Comparison of ENCODE assay signal across 1 cellular context in the genomic region with DNA sequence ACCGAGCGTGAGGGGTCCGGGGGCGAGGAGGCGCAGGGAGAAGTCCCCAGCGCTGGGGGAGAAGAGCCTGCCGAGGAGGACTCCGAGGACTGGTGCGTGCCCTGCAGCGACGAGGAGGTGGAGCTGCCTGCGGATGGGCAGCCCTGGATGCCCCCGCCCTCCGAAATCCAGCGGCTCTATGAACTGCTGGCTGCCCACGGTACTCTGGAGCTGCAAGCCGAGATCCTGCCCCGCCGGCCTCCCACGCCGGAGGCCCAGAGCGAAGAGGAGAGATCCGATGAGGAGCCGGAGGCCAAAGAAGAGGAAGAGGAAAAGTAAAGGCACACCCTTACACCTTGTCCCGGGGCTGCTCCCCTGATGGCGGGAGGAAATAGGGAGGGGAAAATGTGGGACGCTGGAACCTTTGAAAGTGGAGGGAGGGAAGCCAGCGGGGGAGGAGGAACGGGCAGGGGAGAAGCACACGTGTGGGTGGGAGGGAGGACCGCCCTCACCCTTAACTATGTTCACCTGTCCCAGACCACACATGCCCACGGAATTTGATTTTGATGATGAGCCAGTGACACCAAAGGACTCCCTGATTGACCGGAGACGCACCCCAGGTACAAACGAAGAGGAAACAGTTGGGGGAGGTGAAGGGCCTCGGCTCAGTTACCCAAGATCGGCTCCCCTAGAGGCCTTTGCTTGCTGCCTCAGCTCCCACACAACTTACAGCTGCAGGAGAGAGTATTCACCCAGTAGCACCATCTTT.
TF ChIP-seq lines count a peak whose summit lies in the region.

No MANE protein-coding gene starts in this region.

TF ChIP-seq in HepG2, 621 proteins besides CTCF, POLR2A, EP300 and RAD21 (continued from another document):
- no peak for TF ChIP-seq ZNF10 (CRISPR knock-in tag; IDR thresholded peaks at IDR 0.05; ENCODE audit: borderline replicate concordance, low read depth)
- TF ChIP-seq ZNF136 (CRISPR knock-in tag; IDR thresholded peaks at IDR 0.05; ENCODE audit: low read depth) = 0 out of 2 replicates have a peak, but pooled peaks have one; percentile 6
- TF ChIP-seq, protein P1, sequence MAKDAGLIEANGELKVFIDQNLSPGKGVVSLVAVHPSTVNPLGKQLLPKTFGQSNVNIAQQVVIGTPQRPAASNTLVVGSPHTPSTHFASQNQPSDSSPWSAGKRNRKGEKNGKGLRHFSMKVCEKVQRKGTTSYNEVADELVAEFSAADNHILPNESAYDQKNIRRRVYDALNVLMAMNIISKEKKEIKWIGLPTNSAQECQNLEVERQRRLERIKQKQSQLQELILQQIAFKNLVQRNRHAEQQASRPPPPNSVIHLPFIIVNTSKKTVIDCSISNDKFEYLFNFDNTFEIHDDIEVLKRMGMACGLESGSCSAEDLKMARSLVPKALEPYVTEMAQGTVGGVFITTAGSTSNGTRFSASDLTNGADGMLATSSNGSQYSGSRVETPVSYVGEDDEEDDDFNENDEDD (CRISPR knock-in tag; IDR thresholded peaks at IDR 0.05; ENCODE audit: borderline replicate concordance) = peak; percentile 70
- TF ChIP-seq TRIM24 (CRISPR knock-in tag; IDR thresholded peaks at IDR 0.05) = peak; percentile 55; the same call in 1 of the 2 replicates
- TF ChIP-seq, protein P2, sequence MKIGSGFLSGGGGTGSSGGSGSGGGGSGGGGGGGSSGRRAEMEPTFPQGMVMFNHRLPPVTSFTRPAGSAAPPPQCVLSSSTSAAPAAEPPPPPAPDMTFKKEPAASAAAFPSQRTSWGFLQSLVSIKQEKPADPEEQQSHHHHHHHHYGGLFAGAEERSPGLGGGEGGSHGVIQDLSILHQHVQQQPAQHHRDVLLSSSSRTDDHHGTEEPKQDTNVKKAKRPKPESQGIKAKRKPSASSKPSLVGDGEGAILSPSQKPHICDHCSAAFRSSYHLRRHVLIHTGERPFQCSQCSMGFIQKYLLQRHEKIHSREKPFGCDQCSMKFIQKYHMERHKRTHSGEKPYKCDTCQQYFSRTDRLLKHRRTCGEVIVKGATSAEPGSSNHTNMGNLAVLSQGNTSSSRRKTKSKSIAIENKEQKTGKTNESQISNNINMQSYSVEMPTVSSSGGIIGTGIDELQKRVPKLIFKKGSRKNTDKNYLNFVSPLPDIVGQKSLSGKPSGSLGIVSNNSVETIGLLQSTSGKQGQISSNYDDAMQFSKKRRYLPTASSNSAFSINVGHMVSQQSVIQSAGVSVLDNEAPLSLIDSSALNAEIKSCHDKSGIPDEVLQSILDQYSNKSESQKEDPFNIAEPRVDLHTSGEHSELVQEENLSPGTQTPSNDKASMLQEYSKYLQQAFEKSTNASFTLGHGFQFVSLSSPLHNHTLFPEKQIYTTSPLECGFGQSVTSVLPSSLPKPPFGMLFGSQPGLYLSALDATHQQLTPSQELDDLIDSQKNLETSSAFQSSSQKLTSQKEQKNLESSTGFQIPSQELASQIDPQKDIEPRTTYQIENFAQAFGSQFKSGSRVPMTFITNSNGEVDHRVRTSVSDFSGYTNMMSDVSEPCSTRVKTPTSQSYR (CRISPR knock-in tag; IDR thresholded peaks at IDR 0.05; ENCODE audit: borderline replicate concordance) = peak; percentile 30; the same call in 1 of the 2 replicates
- 0 out of 2 replicates have a peak, but pooled peaks have one; percentile 6 for TF ChIP-seq RARG (CRISPR knock-in tag; IDR thresholded peaks at IDR 0.05; ENCODE audit: low read depth)
- TF ChIP-seq, protein P3, sequence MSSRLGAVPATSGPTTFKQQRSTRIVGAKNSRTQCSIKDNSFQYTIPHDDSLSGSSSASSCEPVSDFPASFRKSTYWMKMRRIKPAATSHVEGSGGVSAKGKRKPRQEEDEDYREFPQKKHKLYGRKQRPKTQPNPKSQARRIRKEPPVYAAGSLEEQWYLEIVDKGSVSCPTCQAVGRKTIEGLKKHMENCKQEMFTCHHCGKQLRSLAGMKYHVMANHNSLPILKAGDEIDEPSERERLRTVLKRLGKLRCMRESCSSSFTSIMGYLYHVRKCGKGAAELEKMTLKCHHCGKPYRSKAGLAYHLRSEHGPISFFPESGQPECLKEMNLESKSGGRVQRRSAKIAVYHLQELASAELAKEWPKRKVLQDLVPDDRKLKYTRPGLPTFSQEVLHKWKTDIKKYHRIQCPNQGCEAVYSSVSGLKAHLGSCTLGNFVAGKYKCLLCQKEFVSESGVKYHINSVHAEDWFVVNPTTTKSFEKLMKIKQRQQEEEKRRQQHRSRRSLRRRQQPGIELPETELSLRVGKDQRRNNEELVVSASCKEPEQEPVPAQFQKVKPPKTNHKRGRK (CRISPR knock-in tag; IDR thresholded peaks at IDR 0.05) = peak; percentile 24; the same call in 1 of the 2 replicates
- peak; percentile 25 for TF ChIP-seq AGO2 (optimal IDR thresholded peaks at IDR 0.05; ENCODE audit: low read depth, low read length)
- 0 out of 2 replicates have a peak, but pooled peaks have one; percentile 32 for TF ChIP-seq NRL (CRISPR knock-in tag; IDR thresholded peaks at IDR 0.05; ENCODE audit: borderline replicate concordance)
- TF ChIP-seq, protein P4, sequence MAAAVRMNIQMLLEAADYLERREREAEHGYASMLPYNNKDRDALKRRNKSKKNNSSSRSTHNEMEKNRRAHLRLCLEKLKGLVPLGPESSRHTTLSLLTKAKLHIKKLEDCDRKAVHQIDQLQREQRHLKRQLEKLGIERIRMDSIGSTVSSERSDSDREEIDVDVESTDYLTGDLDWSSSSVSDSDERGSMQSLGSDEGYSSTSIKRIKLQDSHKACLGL (CRISPR knock-in tag; IDR thresholded peaks at IDR 0.05) = no peak
- peak; percentile 81; the same call in 1 of the 2 replicates for TF ChIP-seq ZNF225 (CRISPR knock-in tag; IDR thresholded peaks at IDR 0.05)
- TF ChIP-seq FOXA1 (IDR thresholded peaks at IDR 0.05) = no peak
- TF ChIP-seq FOXA1 (CRISPR knock-in tag; IDR thresholded peaks at IDR 0.05) = 0 out of 2 replicates have a peak, but pooled peaks have one; percentile 2
- TF ChIP-seq SP5 (CRISPR knock-in tag; IDR thresholded peaks at IDR 0.05; ENCODE audit: borderline replicate concordance, low read depth) = 0 out of 2 replicates have a peak, but pooled peaks have one; percentile 13
- no peak for TF ChIP-seq MAZ (IDR thresholded peaks at IDR 0.05; ENCODE audit: borderline replicate concordance, low read depth, low read length)
- TF ChIP-seq MAZ (CRISPR knock-in tag; IDR thresholded peaks at IDR 0.05; ENCODE audit: low read depth) = peak; percentile 67; the same call in 1 of the 2 replicates
- 0 out of 2 replicates have a peak, but pooled peaks have one; percentile 74 for TF ChIP-seq ZNF790 (CRISPR knock-in tag; IDR thresholded peaks at IDR 0.05; ENCODE audit: borderline replicate concordance)
- peak; percentile 23; the same call in 1 of the 2 replicates for TF ChIP-seq ZNF121 (CRISPR knock-in tag; IDR thresholded peaks at IDR 0.05)
- 0 out of 2 replicates have a peak, but pooled peaks have one; percentile 20 for TF ChIP-seq U2AF2 (IDR thresholded peaks at IDR 0.05; ENCODE audit: low read depth, low read length)
- TF ChIP-seq WIZ (CRISPR knock-in tag; IDR thresholded peaks at IDR 0.05) = peak; percentile 53; the same call in 1 of the 2 replicates
- TF ChIP-seq RBFOX2 (IDR thresholded peaks at IDR 0.05; ENCODE audit: low read depth, low read length) = 0 out of 2 replicates have a peak, but pooled peaks have one; percentile 6
- TF ChIP-seq, protein P5, sequence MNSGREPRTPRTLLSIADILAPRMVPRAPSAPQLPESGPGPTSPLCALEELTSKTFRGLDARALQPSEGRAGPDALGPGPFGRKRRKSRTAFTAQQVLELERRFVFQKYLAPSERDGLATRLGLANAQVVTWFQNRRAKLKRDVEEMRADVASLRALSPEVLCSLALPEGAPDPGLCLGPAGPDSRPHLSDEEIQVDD (CRISPR knock-in tag; IDR thresholded peaks at IDR 0.05; ENCODE audit: borderline replicate concordance) = 0 out of 2 replicates have a peak, but pooled peaks have one; percentile 54
- TF ChIP-seq, protein P6, sequence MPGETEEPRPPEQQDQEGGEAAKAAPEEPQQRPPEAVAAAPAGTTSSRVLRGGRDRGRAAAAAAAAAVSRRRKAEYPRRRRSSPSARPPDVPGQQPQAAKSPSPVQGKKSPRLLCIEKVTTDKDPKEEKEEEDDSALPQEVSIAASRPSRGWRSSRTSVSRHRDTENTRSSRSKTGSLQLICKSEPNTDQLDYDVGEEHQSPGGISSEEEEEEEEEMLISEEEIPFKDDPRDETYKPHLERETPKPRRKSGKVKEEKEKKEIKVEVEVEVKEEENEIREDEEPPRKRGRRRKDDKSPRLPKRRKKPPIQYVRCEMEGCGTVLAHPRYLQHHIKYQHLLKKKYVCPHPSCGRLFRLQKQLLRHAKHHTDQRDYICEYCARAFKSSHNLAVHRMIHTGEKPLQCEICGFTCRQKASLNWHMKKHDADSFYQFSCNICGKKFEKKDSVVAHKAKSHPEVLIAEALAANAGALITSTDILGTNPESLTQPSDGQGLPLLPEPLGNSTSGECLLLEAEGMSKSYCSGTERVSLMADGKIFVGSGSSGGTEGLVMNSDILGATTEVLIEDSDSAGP (CRISPR knock-in tag; IDR thresholded peaks at IDR 0.05; ENCODE audit: borderline replicate concordance) = peak; percentile 85
- TF ChIP-seq ZNF556 (CRISPR knock-in tag; IDR thresholded peaks at IDR 0.05; ENCODE audit: borderline replicate concordance) = 0 out of 2 replicates have a peak, but pooled peaks have one; percentile 14
- TF ChIP-seq, protein P7, sequence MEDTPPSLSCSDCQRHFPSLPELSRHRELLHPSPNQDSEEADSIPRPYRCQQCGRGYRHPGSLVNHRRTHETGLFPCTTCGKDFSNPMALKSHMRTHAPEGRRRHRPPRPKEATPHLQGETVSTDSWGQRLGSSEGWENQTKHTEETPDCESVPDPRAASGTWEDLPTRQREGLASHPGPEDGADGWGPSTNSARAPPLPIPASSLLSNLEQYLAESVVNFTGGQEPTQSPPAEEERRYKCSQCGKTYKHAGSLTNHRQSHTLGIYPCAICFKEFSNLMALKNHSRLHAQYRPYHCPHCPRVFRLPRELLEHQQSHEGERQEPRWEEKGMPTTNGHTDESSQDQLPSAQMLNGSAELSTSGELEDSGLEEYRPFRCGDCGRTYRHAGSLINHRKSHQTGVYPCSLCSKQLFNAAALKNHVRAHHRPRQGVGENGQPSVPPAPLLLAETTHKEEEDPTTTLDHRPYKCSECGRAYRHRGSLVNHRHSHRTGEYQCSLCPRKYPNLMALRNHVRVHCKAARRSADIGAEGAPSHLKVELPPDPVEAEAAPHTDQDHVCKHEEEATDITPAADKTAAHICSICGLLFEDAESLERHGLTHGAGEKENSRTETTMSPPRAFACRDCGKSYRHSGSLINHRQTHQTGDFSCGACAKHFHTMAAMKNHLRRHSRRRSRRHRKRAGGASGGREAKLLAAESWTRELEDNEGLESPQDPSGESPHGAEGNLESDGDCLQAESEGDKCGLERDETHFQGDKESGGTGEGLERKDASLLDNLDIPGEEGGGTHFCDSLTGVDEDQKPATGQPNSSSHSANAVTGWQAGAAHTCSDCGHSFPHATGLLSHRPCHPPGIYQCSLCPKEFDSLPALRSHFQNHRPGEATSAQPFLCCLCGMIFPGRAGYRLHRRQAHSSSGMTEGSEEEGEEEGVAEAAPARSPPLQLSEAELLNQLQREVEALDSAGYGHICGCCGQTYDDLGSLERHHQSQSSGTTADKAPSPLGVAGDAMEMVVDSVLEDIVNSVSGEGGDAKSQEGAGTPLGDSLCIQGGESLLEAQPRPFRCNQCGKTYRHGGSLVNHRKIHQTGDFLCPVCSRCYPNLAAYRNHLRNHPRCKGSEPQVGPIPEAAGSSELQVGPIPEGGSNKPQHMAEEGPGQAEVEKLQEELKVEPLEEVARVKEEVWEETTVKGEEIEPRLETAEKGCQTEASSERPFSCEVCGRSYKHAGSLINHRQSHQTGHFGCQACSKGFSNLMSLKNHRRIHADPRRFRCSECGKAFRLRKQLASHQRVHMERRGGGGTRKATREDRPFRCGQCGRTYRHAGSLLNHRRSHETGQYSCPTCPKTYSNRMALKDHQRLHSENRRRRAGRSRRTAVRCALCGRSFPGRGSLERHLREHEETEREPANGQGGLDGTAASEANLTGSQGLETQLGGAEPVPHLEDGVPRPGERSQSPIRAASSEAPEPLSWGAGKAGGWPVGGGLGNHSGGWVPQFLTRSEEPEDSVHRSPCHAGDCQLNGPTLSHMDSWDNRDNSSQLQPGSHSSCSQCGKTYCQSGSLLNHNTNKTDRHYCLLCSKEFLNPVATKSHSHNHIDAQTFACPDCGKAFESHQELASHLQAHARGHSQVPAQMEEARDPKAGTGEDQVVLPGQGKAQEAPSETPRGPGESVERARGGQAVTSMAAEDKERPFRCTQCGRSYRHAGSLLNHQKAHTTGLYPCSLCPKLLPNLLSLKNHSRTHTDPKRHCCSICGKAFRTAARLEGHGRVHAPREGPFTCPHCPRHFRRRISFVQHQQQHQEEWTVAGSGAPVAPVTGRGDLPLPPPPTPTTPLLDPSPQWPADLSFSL (CRISPR knock-in tag; IDR thresholded peaks at IDR 0.05) = no peak
- TF ChIP-seq ZSCAN30 (CRISPR knock-in tag; IDR thresholded peaks at IDR 0.05) = peak; percentile 26; the same call in 1 of the 2 replicates
- TF ChIP-seq TGIF2 (CRISPR knock-in tag; IDR thresholded peaks at IDR 0.05) = peak; percentile 78
- no peak for TF ChIP-seq SIN3A (IDR thresholded peaks at IDR 0.05; ENCODE audit: borderline replicate concordance, low read depth, low read length)
- TF ChIP-seq PCBP1 (IDR thresholded peaks at IDR 0.05; ENCODE audit: borderline replicate concordance, low read depth, low read length) = peak; percentile 63
- TF ChIP-seq ZNF543 (CRISPR knock-in tag; IDR thresholded peaks at IDR 0.05) = peak; percentile 14; the same call in 1 of the 2 replicates
- TF ChIP-seq SNAI1 (CRISPR knock-in tag; IDR thresholded peaks at IDR 0.05; ENCODE audit: borderline replicate concordance) = peak; percentile 90
- peak; percentile 94 for TF ChIP-seq HES4 (CRISPR knock-in tag; IDR thresholded peaks at IDR 0.05; ENCODE audit: borderline replicate concordance)
- no peak for TF ChIP-seq JUNB (CRISPR knock-in tag; IDR thresholded peaks at IDR 0.05; ENCODE audit: borderline replicate concordance)
- TF ChIP-seq ZNF891 (CRISPR knock-in tag; IDR thresholded peaks at IDR 0.05) = peak; percentile 60; the same call in 1 of the 2 replicates
- no peak for TF ChIP-seq PRPF4 (IDR thresholded peaks at IDR 0.05; ENCODE audit: low read depth, low read length, poor library complexity, severe bottlenecking)
- TF ChIP-seq ZFY (CRISPR knock-in tag; IDR thresholded peaks at IDR 0.05) = peak; percentile 25; the same call in 1 of the 2 replicates
- TF ChIP-seq, protein P8, sequence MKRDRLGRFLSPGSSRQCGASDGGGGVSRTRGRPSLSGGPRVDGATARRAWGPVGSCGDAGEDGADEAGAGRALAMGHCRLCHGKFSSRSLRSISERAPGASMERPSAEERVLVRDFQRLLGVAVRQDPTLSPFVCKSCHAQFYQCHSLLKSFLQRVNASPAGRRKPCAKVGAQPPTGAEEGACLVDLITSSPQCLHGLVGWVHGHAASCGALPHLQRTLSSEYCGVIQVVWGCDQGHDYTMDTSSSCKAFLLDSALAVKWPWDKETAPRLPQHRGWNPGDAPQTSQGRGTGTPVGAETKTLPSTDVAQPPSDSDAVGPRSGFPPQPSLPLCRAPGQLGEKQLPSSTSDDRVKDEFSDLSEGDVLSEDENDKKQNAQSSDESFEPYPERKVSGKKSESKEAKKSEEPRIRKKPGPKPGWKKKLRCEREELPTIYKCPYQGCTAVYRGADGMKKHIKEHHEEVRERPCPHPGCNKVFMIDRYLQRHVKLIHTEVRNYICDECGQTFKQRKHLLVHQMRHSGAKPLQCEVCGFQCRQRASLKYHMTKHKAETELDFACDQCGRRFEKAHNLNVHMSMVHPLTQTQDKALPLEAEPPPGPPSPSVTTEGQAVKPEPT (CRISPR knock-in tag; IDR thresholded peaks at IDR 0.05; ENCODE audit: low read depth) = 0 out of 2 replicates have a peak, but pooled peaks have one; percentile 2
- TF ChIP-seq NONO (IDR thresholded peaks at IDR 0.05) = no peak
- no peak for TF ChIP-seq NONO (CRISPR knock-in tag; conservative IDR thresholded peaks at IDR 0.05)
TF ChIP-seq in HepG2: peak in this region for 83.
